1 cellular context compared by ENCODE assay signal in the genomic region with DNA sequence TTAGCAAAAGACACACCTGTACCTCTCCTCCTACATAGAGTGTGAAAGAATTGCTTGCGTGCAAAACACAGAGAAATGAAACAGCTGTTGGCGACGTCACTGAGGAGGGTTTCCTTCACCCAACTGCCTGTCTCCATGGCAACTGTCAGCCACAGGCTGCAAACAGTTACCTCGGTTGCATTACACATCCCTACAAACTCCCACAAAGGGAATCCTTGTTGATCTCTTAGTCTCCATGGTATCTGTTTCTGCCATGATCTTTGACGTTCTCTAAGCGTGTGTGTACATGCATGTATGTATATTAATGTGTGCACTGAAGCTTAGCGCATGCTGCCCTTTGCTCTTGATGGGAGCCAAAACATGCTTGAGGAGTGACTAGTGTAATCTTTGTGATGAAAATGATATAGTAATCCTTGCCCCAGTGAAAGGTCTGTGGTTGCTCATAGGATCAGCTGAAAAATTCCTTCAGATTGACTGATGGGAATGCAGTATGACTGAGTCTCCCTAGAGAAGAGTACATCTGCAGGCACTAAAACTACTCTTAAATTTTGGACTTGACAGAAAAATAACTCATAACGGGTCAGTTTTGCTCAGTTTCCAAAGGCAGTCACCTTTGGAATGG.
TF ChIP-seq lines count a peak whose summit lies in the region.

No MANE protein-coding gene starts in this region.

TF ChIP-seq in IMR-90, 13 proteins besides CTCF, POLR2A, EP300 and RAD21 (continued from another document):
- TF ChIP-seq USF2 (IDR thresholded peaks at IDR 0.05; ENCODE audit: low read depth, low read length) (no peak), RCOR1 (IDR thresholded peaks at IDR 0.05; ENCODE audit: insufficient replicate concordance, low read length) (no peak), CHD1 (IDR thresholded peaks at IDR 0.05; ENCODE audit: low read depth, low read length) (no peak), BHLHE40 (IDR thresholded peaks at IDR 0.05; ENCODE audit: low read depth, low read length) (no peak), MAZ (IDR thresholded peaks at IDR 0.05; ENCODE audit: borderline replicate concordance, low read depth, low read length) (no peak), FOS (IDR thresholded peaks at IDR 0.05; ENCODE audit: low read depth, low read length) (no peak), SMC3 (IDR thresholded peaks at IDR 0.05; ENCODE audit: low read depth, low read length) (no peak), NFE2L2 (IDR thresholded peaks at IDR 0.05; ENCODE audit: low read depth, low read length) (no peak)
- TF ChIP-seq, protein P1, sequence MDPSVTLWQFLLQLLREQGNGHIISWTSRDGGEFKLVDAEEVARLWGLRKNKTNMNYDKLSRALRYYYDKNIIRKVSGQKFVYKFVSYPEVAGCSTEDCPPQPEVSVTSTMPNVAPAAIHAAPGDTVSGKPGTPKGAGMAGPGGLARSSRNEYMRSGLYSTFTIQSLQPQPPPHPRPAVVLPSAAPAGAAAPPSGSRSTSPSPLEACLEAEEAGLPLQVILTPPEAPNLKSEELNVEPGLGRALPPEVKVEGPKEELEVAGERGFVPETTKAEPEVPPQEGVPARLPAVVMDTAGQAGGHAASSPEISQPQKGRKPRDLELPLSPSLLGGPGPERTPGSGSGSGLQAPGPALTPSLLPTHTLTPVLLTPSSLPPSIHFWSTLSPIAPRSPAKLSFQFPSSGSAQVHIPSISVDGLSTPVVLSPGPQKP (IDR thresholded peaks at IDR 0.05; ENCODE audit: borderline replicate concordance, low read depth, low read length), result no peak
